ENCODE assay signal across 1 cellular context in genomic region chr6:5142915-5143314, GRCh38.
TF ChIP-seq lines count a peak whose summit lies in the region.

No MANE protein-coding gene starts in this region.

TF ChIP-seq in SK-N-SH, 30 proteins besides CTCF, POLR2A, EP300 and RAD21 (continued from another document):
- TF ChIP-seq PBX3 (IDR thresholded peaks at IDR 0.05) (no peak), RCOR1 (IDR thresholded peaks at IDR 0.05; ENCODE audit: low read length) (no peak), RXRA (IDR thresholded peaks at IDR 0.05; ENCODE audit: borderline replicate concordance, low read depth) (no peak), USF2 (IDR thresholded peaks at IDR 0.05; ENCODE audit: borderline replicate concordance, low read depth, low read length) (no peak)
